ENCODE assay signal across 23 cellular contexts in the genomic region with DNA sequence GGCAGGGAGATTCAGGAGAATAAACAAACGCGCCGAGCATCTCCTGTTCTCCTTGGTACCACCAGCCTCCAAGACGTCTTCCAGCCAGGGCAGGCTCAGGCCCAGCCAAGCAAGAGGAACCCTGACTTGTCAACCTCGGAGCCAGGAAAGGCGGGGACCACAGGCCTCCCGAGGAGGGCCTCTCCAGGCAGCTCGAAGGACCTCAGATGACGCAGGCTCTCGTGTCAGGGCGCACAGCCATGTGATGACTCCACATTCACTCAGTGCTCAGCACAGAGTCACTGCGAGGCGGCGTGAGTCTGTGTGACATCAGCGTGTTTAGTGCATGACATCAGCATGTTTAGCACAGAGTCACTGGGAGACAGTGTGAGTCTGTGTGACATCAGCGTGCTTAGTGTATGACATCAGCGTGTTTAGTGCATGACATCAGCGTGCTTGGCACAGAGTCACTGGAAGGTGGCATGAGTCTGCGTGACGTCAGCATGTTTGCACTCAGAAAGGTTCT.
DNase-seq lines count a peak whose midpoint lies in the region; ATAC-seq, FAIRE-seq and TF ChIP-seq lines count a peak whose summit lies in the region.
"Had no signal": no experiment of that assay in that cellular context is flagged by ENCODE, and none has a peak within 500 bp of the region (broad histone marks: within the 10 kb centered on the region; RNA-seq: fewer than 3 reads in every experiment).

No MANE protein-coding gene starts in this region.

- H3K9ac ChIP-seq in kidney (ENCODE audit: low read length in 2 of 2) = no peak overlapping the region
- no peak overlapping the region for H3K9ac ChIP-seq in mammary epithelial cell (ENCODE audit: insufficient read depth, low read length)

- peaks cover 0 to 22% (median 2%) of the 10 kb centered on the region in 3 donors for H3K36me3 Mint-ChIP-seq in CD8-positive, alpha-beta memory T cell

- no peaks in the 10 kb centered on the region for H4K20me1 ChIP-seq in mammary epithelial cell (ENCODE audit: insufficient read depth, low read length)

- H3K4me1 ChIP-seq in right atrium auricular region (no peaks in the 10 kb centered on the region), kidney (ENCODE audit: control insufficient read depth in 1 of 2, insufficient read depth in 1 of 2, low read depth in 1 of 2, low read length in 2 of 2) (no peaks in the 10 kb centered on the region), aorta (ENCODE audit: control insufficient read depth in 1 of 2, insufficient read depth in 2 of 2, low read length in 2 of 2) (no peaks in the 10 kb centered on the region), mammary epithelial cell (ENCODE audit: insufficient read depth, low read length) (no peaks in the 10 kb centered on the region)
- no peaks in the 10 kb centered on the region for H3K4me1 ChIP-seq in CD8-positive, alpha-beta memory T cell (ENCODE audit: insufficient read depth, low read length)

- no peaks in the 10 kb centered on the region for H3K4me1 Mint-ChIP-seq in CD8-positive, alpha-beta memory T cell
- H3K4me1 Mint-ChIP-seq: nephron had no signal

- no peak for FAIRE-seq in kidney (lab: Jason Lieb, UNC)

- no peak overlapping the region for H3K4me3 ChIP-seq in right atrium auricular region
- no peak overlapping the region for H3K4me3 ChIP-seq in kidney (ENCODE audit: low read length in 2 of 2)
- no peak overlapping the region for H3K4me3 ChIP-seq in aorta (ENCODE audit: low read length in 2 of 2)
- H3K4me3 ChIP-seq in mammary epithelial cell (replicated peaks in 1 of 3; ENCODE audit: insufficient read depth in 1 of 3, low read depth in 2 of 3, low read length in 3 of 3) = no peak overlapping the region
- H3K4me3 ChIP-seq in CD8-positive, alpha-beta memory T cell (ENCODE audit: low read length) = no peak overlapping the region
- H3K4me3 ChIP-seq: PC-9 had no signal

- no peak overlapping the region for H3K4me3 Mint-ChIP-seq in CD8-positive, alpha-beta memory T cell
- H3K4me3 Mint-ChIP-seq: activated naive CD8-positive, alpha-beta T cell treated with anti-CD3 and anti-CD28 coated beads, Interleukin-2, amount 50 U/mL, for 24 hours; nephron had no signal

- no peak overlapping the region for H3K4me2 ChIP-seq in mammary epithelial cell (ENCODE audit: insufficient read depth, low read depth, low read length)
- H3K4me2 ChIP-seq: PC-9 had no signal

- H3K27ac Mint-ChIP-seq in CD8-positive, alpha-beta memory T cell = no peak overlapping the region
- H3K27ac Mint-ChIP-seq: activated naive CD8-positive, alpha-beta T cell treated with anti-CD3 and anti-CD28 coated beads, Interleukin-2, amount 50 U/mL, for 24 hours; nephron; progenitor cell of endocrine pancreas had no signal

- H3K79me2 ChIP-seq in mammary epithelial cell (ENCODE audit: insufficient read depth, low read length) = no peaks in the 10 kb centered on the region

- H3K27me3 ChIP-seq in right atrium auricular region (no peaks in the 10 kb centered on the region), aorta (ENCODE audit: control insufficient read depth in 1 of 2, insufficient read depth in 2 of 2, low read length in 1 of 2) (no peaks in the 10 kb centered on the region), mammary epithelial cell (ENCODE audit: insufficient read depth, low read length) (no peaks in the 10 kb centered on the region)
- H3K27me3 ChIP-seq in CD8-positive, alpha-beta memory T cell (ENCODE audit: insufficient read depth, low read length, poor library complexity, severe bottlenecking) = no peaks in the 10 kb centered on the region

- no peak for ATAC-seq in aorta (ENCODE audit: low FRiP score)
- no peak for ATAC-seq in GM21367 (IDR thresholded peaks at IDR 0.05; ENCODE audit: unreplicated experiment)
- ATAC-seq: activated naive CD8-positive, alpha-beta T cell treated with anti-CD3 and anti-CD28 coated beads, Interleukin-2, amount 50 U/mL, for 24 hours; left colon had no signal

- POLR2A ChIA-PET in CD8-positive, alpha-beta memory T cell (lab: Charles Lee) = no interaction called here

- H3K27me3 Mint-ChIP-seq in CD8-positive, alpha-beta memory T cell = no peaks in the 10 kb centered on the region
- H3K27me3 Mint-ChIP-seq: activated naive CD8-positive, alpha-beta T cell treated with anti-CD3 and anti-CD28 coated beads, Interleukin-2, amount 50 U/mL, for 24 hours had no signal

- BruUV-seq in mammary epithelial cell (replicated peaks; lab: Mats Ljungman, UMichigan) = no TSS peak

- H3K36me3 ChIP-seq in right atrium auricular region = no peaks in the 10 kb centered on the region
- H3K36me3 ChIP-seq in kidney (ENCODE audit: control insufficient read depth in 1 of 2, insufficient read depth in 2 of 2, low read length in 2 of 2) = no peaks in the 10 kb centered on the region
- H3K36me3 ChIP-seq in aorta (ENCODE audit: control insufficient read depth in 1 of 2, insufficient read depth in 2 of 2, low read length in 1 of 2) = no peaks in the 10 kb centered on the region
- no peaks in the 10 kb centered on the region for H3K36me3 ChIP-seq in mammary epithelial cell (ENCODE audit: insufficient read depth, low read length)
- no peaks in the 10 kb centered on the region for H3K36me3 ChIP-seq in CD8-positive, alpha-beta memory T cell (ENCODE audit: insufficient read depth, low read length)

- H3K9me3 ChIP-seq in right atrium auricular region (no peaks in the 10 kb centered on the region), kidney (ENCODE audit: control insufficient read depth in 1 of 2, low read length in 2 of 2) (no peaks in the 10 kb centered on the region), aorta (ENCODE audit: control insufficient read depth, low read length) (no peaks in the 10 kb centered on the region), mammary epithelial cell (replicated peaks; ENCODE audit: insufficient read depth, low read length) (peaks cover 36% of the 10 kb centered on the region)
- no peaks in the 10 kb centered on the region for H3K9me3 ChIP-seq in CD8-positive, alpha-beta memory T cell (ENCODE audit: low read length)

- DNase-seq in cardiac septum (ENCODE audit: low spot score) = peak; percentile 46
- DNase-seq in right atrium auricular region (ENCODE audit: low spot score) = no peak
- DNase-seq in RKO (ENCODE audit: low spot score) = peak; percentile 56
- peak; percentile 58 for DNase-seq in kidney
- peak; percentile 42 to 68 for DNase-seq in aorta
- DNase-seq in mammary epithelial cell = no peak
- no peak for DNase-seq in CD8-positive, alpha-beta memory T cell
- DNase-seq: activated CD4-positive, alpha-beta T cell treated with anti-CD3 and anti-CD28 coated beads for 4 hours; activated naive CD8-positive, alpha-beta T cell treated with anti-CD3 and anti-CD28 coated beads, Interleukin-2, amount 50 U/mL, for 24 hours; C1 segment of cervical spinal cord; cortex of kidney; DMS 273 treated with DMSO at 0.1 percent for 48 hours; left colon; NCI-H1092; NCI-H2029; NCI-H226; PC-9; SIG-M5; stimulated activated CD4-positive, alpha-beta T cell treated with anti-CD3 and anti-CD28 coated beads, Interleukin-1b, Interleukin-23, amount 100 ng/mL, for 48 hours; substantia nigra had no signal

- H2AFZ ChIP-seq in mammary epithelial cell (ENCODE audit: low read depth, low read length) = no peak overlapping the region
- H2AFZ ChIP-seq: PC-9 had no signal

- CTCF ChIA-PET in mammary epithelial cell (lab: Charles Lee; ENCODE audit: low non-redundant PET) = no interaction called here
- CTCF ChIA-PET in CD8-positive, alpha-beta memory T cell (lab: Charles Lee) = no interaction called here

- H3K27ac ChIP-seq in right atrium auricular region = no peak overlapping the region
- H3K27ac ChIP-seq in kidney (ENCODE audit: low read depth in 2 of 2, low read length in 2 of 2) = no peak overlapping the region
- H3K27ac ChIP-seq in aorta (ENCODE audit: low read depth in 1 of 2, low read length in 2 of 2) = no peak overlapping the region
- no peak overlapping the region for H3K27ac ChIP-seq in mammary epithelial cell (ENCODE audit: insufficient read depth, low read depth, low read length)
- no peak overlapping the region for H3K27ac ChIP-seq in CD8-positive, alpha-beta memory T cell (ENCODE audit: low read depth, low read length)
- H3K27ac ChIP-seq: PC-9 had no signal

- intact Hi-C loops in cardiac septum (cut with DNase I) (no loop called here), kidney (cut with DNase I) (no loop called here), aorta (cut with DNase I) (no loop called here), mammary epithelial cell (cut with micrococcal nuclease) (no loop called here)

- no peak for TF ChIP-seq CTCF in right atrium auricular region (IDR thresholded peaks at IDR 0.05)
- no peak for TF ChIP-seq CTCF in kidney (IDR thresholded peaks at IDR 0.05; ENCODE audit: borderline replicate concordance, extremely low read depth, insufficient read depth)
- TF ChIP-seq CTCF in mammary epithelial cell (conservative IDR thresholded peaks at IDR 0.05 in 1 of 2, IDR thresholded peaks at IDR 0.05 in 1 of 2; ENCODE audit: extremely low read depth in 1 of 2, insufficient read depth in 1 of 2, low read depth in 1 of 2, low read length in 2 of 2) = no peak

- dilution Hi-C loops in mammary epithelial cell (cut with HindIII; ENCODE audit: low sequenced_read_pairs) = no loop called here

- 78 to 80% methylated on average over 20 of the region's 20 CpGs for WGBS in aorta, 2 donors
- WGBS in mammary epithelial cell (ENCODE audit: low coverage, missing lambda C conversion rate) = 69% methylated on average over 17 of the region's 20 CpGs

- in situ Hi-C loops in mammary epithelial cell (cut with MboI; ENCODE audit: low sequenced_read_pairs in 2 of 2) = no loop called here

- H3K9me3 Mint-ChIP-seq in CD8-positive, alpha-beta memory T cell = no peaks in the 10 kb centered on the region
- H3K9me3 Mint-ChIP-seq: activated naive CD8-positive, alpha-beta T cell treated with anti-CD3 and anti-CD28 coated beads, Interleukin-2, amount 50 U/mL, for 24 hours; nephron had no signal

Comparison
In these comparisons a context has a peak if more than half of its experiments do, and no peak if none do; other contexts are left out.
1. DNase-seq: peak in cardiac septum (single experiment), RKO (single experiment), kidney (single experiment) and aorta (2 of 2); none in right atrium auricular region (single experiment), mammary epithelial cell (single experiment) and CD8-positive, alpha-beta memory T cell (0 of 5).